Comparison of ENCODE assay signal across 20 cellular contexts in genomic region chr22:48137640-48138039, GRCh38.
DNase-seq lines count a peak whose midpoint lies in the region; ATAC-seq and TF ChIP-seq lines count a peak whose summit lies in the region.
"Had no signal": no experiment of that assay in that cellular context is flagged by ENCODE, and none has a peak within 500 bp of the region (broad histone marks: within the 10 kb centered on the region; RNA-seq: fewer than 3 reads in every experiment).

No MANE protein-coding gene starts in this region.

- no peaks in the 10 kb centered on the region for H3K79me1 ChIP-seq in mesendoderm (ENCODE audit: low read length)

- H3K18ac ChIP-seq in mesendoderm (ENCODE audit: low read length) = no peak overlapping the region

- H2BK120ac ChIP-seq in mesendoderm (ENCODE audit: low read depth, low read length) = no peak overlapping the region

- peak overlapping the region; percentile 42 for H3K27ac Mint-ChIP-seq in central memory CD8-positive, alpha-beta T cell (ENCODE audit: low read depth)
- no peak overlapping the region for H3K27ac Mint-ChIP-seq in stimulated activated naive B cell treated with anti-CD40 and anti-IgM and Interleukin-4, amounts not matched to agents 10 μg/mL and 1 μg/mL and 100 μg/mL, for 72 hours
- no peak overlapping the region for H3K27ac Mint-ChIP-seq in mesothelial cell of epicardium
- H3K27ac Mint-ChIP-seq: B cell; CD4-positive, alpha-beta T cell; T-helper 17 cell had no signal

- H3K4me1 Mint-ChIP-seq in central memory CD8-positive, alpha-beta T cell = peaks cover 18% of the 10 kb centered on the region
- H3K4me1 Mint-ChIP-seq in stimulated activated naive B cell treated with anti-CD40 and anti-IgM and Interleukin-4, amounts not matched to agents 10 μg/mL and 1 μg/mL and 100 μg/mL, for 72 hours = peaks cover 11 to 14% of the 10 kb centered on the region in 2 donors
- H3K4me1 Mint-ChIP-seq in mesothelial cell of epicardium = no peaks in the 10 kb centered on the region

- H2BK5ac ChIP-seq in mesendoderm (ENCODE audit: low read length) = no peak overlapping the region

- no peak overlapping the region for H4K8ac ChIP-seq in mesendoderm (ENCODE audit: low read depth, low read length)

- no peak overlapping the region for H2AK5ac ChIP-seq in mesendoderm (ENCODE audit: low read length)

- H3K36me3 ChIP-seq in HEK293 (ENCODE audit: control insufficient read depth in 2 of 2, insufficient read depth in 1 of 2, low read length in 2 of 2) (no peaks in the 10 kb centered on the region), mesendoderm (ENCODE audit: control insufficient read depth, insufficient read depth, low read length) (no peaks in the 10 kb centered on the region)
- H3K36me3 ChIP-seq: Peyer's patch had no signal

- H3K4me3 ChIP-seq in HEK293 (ENCODE audit: low read depth, low read length) (no peak overlapping the region), mesendoderm (ENCODE audit: low read length) (no peak overlapping the region)
- H3K4me3 ChIP-seq: Peyer's patch had no signal

- no peaks in the 10 kb centered on the region for H3K36me3 Mint-ChIP-seq in central memory CD8-positive, alpha-beta T cell (ENCODE audit: insufficient read depth)
- H3K36me3 Mint-ChIP-seq in stimulated activated naive B cell treated with anti-CD40 and anti-IgM and Interleukin-4, amounts not matched to agents 10 μg/mL and 1 μg/mL and 100 μg/mL, for 72 hours = peaks cover 0 to 2% of the 10 kb centered on the region in 2 donors
- no peaks in the 10 kb centered on the region for H3K36me3 Mint-ChIP-seq in mesothelial cell of epicardium

- ATAC-seq in central memory CD8-positive, alpha-beta T cell (replicated peaks; ENCODE audit: extremely low read depth, poor library complexity, severe bottlenecking) = no peak
- no peak for ATAC-seq in HG02970 (IDR thresholded peaks at IDR 0.05; ENCODE audit: low FRiP score, unreplicated experiment)
- ATAC-seq in stimulated activated naive B cell treated with anti-CD40 and anti-IgM and Interleukin-4, amounts not matched to agents 10 μg/mL and 1 μg/mL and 100 μg/mL, for 72 hours (replicated peaks) = no peak
- ATAC-seq: HepG2, SK-N-SH treated with all-trans-retinoic acid at 6 μM for 48 hours, T-helper 17 cell had no signal

- no peaks in the 10 kb centered on the region for H3K79me2 ChIP-seq in mesendoderm (ENCODE audit: control insufficient read depth, insufficient read depth, low read length)

- H3K4me2 ChIP-seq in mesendoderm (ENCODE audit: low read length) = no peak overlapping the region
- H3K4me2 ChIP-seq: KMS-11 had no signal

- H3K27me3 Mint-ChIP-seq in central memory CD8-positive, alpha-beta T cell = no peaks in the 10 kb centered on the region
- peaks cover under 1 to 6% of the 10 kb centered on the region in 2 donors for H3K27me3 Mint-ChIP-seq in stimulated activated naive B cell treated with anti-CD40 and anti-IgM and Interleukin-4, amounts not matched to agents 10 μg/mL and 1 μg/mL and 100 μg/mL, for 72 hours
- H3K27me3 Mint-ChIP-seq in mesothelial cell of epicardium (ENCODE audit: low read depth) = peaks cover 2% of the 10 kb centered on the region
- H3K27me3 Mint-ChIP-seq: CD4-positive, alpha-beta T cell had no signal

- peaks cover 4% of the 10 kb centered on the region; the same call in 1 of the 2 replicates for H3K9me3 ChIP-seq in HEK293 (ENCODE audit: control insufficient read depth, insufficient read depth, low read depth, low read length)
- H3K9me3 ChIP-seq: Peyer's patch had no signal

- POLR2A ChIA-PET in HEK293 (lab: Yijun Ruan, JAX) = no interaction called here

- CTCF ChIA-PET in HEK293 (lab: Yijun Ruan, JAX) = no interaction called here

- no peak overlapping the region for H3K23ac ChIP-seq in mesendoderm (ENCODE audit: low read length)

- no peak overlapping the region for H3K27ac ChIP-seq in HEK293 (ENCODE audit: extremely low read depth, low read depth, low read length)
- H3K27ac ChIP-seq in mesendoderm (ENCODE audit: low read depth, low read length) = no peak overlapping the region
- H3K27ac ChIP-seq: KMS-11, Peyer's patch had no signal

- no peak overlapping the region for H3K4me3 Mint-ChIP-seq in central memory CD8-positive, alpha-beta T cell
- no peak overlapping the region for H3K4me3 Mint-ChIP-seq in stimulated activated naive B cell treated with anti-CD40 and anti-IgM and Interleukin-4, amounts not matched to agents 10 μg/mL and 1 μg/mL and 100 μg/mL, for 72 hours
- no peak overlapping the region for H3K4me3 Mint-ChIP-seq in mesothelial cell of epicardium
- H3K4me3 Mint-ChIP-seq: B cell; CD4-positive, alpha-beta T cell; T-helper 17 cell had no signal

- H4K5ac ChIP-seq in mesendoderm (ENCODE audit: low read length) = no peak overlapping the region

- H3K9me3 Mint-ChIP-seq in central memory CD8-positive, alpha-beta T cell = no peaks in the 10 kb centered on the region
- H3K9me3 Mint-ChIP-seq in stimulated activated naive B cell treated with anti-CD40 and anti-IgM and Interleukin-4, amounts not matched to agents 10 μg/mL and 1 μg/mL and 100 μg/mL, for 72 hours = peaks cover 0 to 2% of the 10 kb centered on the region in 2 donors
- H3K9me3 Mint-ChIP-seq in mesothelial cell of epicardium = peaks cover 10% of the 10 kb centered on the region
- H3K9me3 Mint-ChIP-seq: CD4-positive, alpha-beta T cell had no signal

- H3K56ac ChIP-seq in mesendoderm (ENCODE audit: low read length) = peak overlapping the region; percentile 25

- 0 out of 2 replicates have a peak, but pooled peaks cover 2% of the 10 kb centered on the region for H3K4me1 ChIP-seq in HEK293 (ENCODE audit: control insufficient read depth, insufficient read depth, low read length)
- no peaks in the 10 kb centered on the region for H3K4me1 ChIP-seq in mesendoderm (ENCODE audit: control insufficient read depth, low read depth, low read length)
- H3K4me1 ChIP-seq: Peyer's patch had no signal

- no peak overlapping the region for H3K9ac ChIP-seq in mesendoderm (ENCODE audit: low read length)
- H3K9ac ChIP-seq: KMS-11 had no signal

- DNase-seq in Daoy (ENCODE audit: low read depth) (peak; percentile 12), mesendoderm (peak; percentile 86), mesothelial cell of epicardium (ENCODE audit: low spot score in 2 of 2, unreplicated experiment in 2 of 2) (no peak)
- no peak for DNase-seq in central memory CD8-positive, alpha-beta T cell (ENCODE audit: low spot score in 2 of 2)
- DNase-seq in stimulated activated naive B cell treated with anti-CD40 and anti-IgM and Interleukin-4, amounts not matched to agents 10 μg/mL and 1 μg/mL and 100 μg/mL, for 72 hours = no peak
- DNase-seq in activated effector memory CD4-positive, alpha-beta T cell treated with anti-CD3 and anti-CD28 coated beads, Interleukin-2, amount 50 U/mL, for 16 hours = no peak
- DNase-seq: CD4-positive, alpha-beta T cell; EL; NCI-H1105; NCI-H187 treated with DMSO at 0.1 percent for 48 hours; NCI-H226; Peyer's patch; Right ventricle myocardium superior; T-helper 17 cell had no signal

- H3K4ac ChIP-seq in mesendoderm (ENCODE audit: low read depth, low read length) = no peak overlapping the region

- no peak for TF ChIP-seq CTCF in HEK293 (tag by site-specific recombination; IDR thresholded peaks at IDR 0.05)
- no peak for TF ChIP-seq CTCF in mesothelial cell of epicardium (IDR thresholded peaks at IDR 0.05; ENCODE audit: unreplicated experiment)

- no peak overlapping the region for H2BK15ac ChIP-seq in mesendoderm (replicated peaks; ENCODE audit: low read depth)

- H3K27me3 ChIP-seq in mesendoderm (ENCODE audit: insufficient read depth, low read length, poor library complexity) = no peaks in the 10 kb centered on the region
- H3K27me3 ChIP-seq: Peyer's patch had no signal

- WGBS in mesendoderm (ENCODE audit: extremely low coverage, insufficient coverage, low lambda C conversion rate) = no CpG with 5 or more reads among the region's 10 CpGs

TF ChIP-seq in HEK293, 187 proteins besides CTCF, POLR2A, EP300 and RAD21:
- no peak for TF ChIP-seq ATF2 (tag by site-specific recombination; IDR thresholded peaks at IDR 0.05; ENCODE audit: low read depth)
- TF ChIP-seq SCRT2 (tag by site-specific recombination; IDR thresholded peaks at IDR 0.05) = peak; percentile 50
- TF ChIP-seq ZNF18 (tag by site-specific recombination; IDR thresholded peaks at IDR 0.05) = peak; percentile 94
- TF ChIP-seq KLF17 (tag by site-specific recombination; IDR thresholded peaks at IDR 0.05) = peak; percentile 51; the same call in 1 of the 2 replicates

Comparison
In these comparisons a context has a peak if more than half of its experiments do, and no peak if none do; other contexts are left out.
1. DNase-seq: peak in Daoy (single experiment) and mesendoderm (single experiment); none in central memory CD8-positive, alpha-beta T cell (0 of 2), stimulated activated naive B cell treated with anti-CD40 and anti-IgM and Interleukin-4, amounts not matched to agents 10 μg/mL and 1 μg/mL and 100 μg/mL, for 72 hours (single experiment), activated effector memory CD4-positive, alpha-beta T cell treated with anti-CD3 and anti-CD28 coated beads, Interleukin-2, amount 50 U/mL, for 16 hours (single experiment) and mesothelial cell of epicardium (0 of 2).